ENCODE assay signal across 8 cellular contexts in genomic region chr12:116358850-116359761, GRCh38.
DNase-seq lines count a peak whose midpoint lies in the region; ATAC-seq, FAIRE-seq and TF ChIP-seq lines count a peak whose summit lies in the region.

No MANE protein-coding gene starts in this region.

- RAD21 ChIA-PET in HCT116 (lab: Charles Lee; ENCODE audit: low non-redundant PET in 1 of 2, low total read pairs in 2 of 2, uncharacterized antibody in 2 of 2, unreplicated experiment in 2 of 2), result no interaction called here

- intact Hi-C loops in HCT116 (cut with micrococcal nuclease), result no loop called here

- H3K4me1 ChIP-seq in HCT116 (ENCODE audit: control insufficient read depth in 1 of 2, insufficient read depth in 2 of 2, low read length in 2 of 2) (peaks cover 11 to 14% of the 10 kb centered on the region in 2 experiments; a peak in 3 of 4 replicates), small intestine (ENCODE audit: control insufficient read depth in 2 of 2, insufficient read depth in 1 of 2, low read depth in 1 of 2, low read length in 1 of 2) (peaks cover 4% of the 10 kb centered on the region in 2 donors)

- no peaks in the 10 kb centered on the region for H3K9me2 ChIP-seq in HCT116 (ENCODE audit: insufficient read depth)

- no peaks in the 10 kb centered on the region for H3K36me3 ChIP-seq in HCT116 (ENCODE audit: control insufficient read depth in 1 of 2, insufficient read depth in 2 of 2, low read length in 2 of 2)
- no peaks in the 10 kb centered on the region for H3K36me3 ChIP-seq in small intestine (ENCODE audit: control insufficient read depth in 2 of 2, insufficient read depth in 2 of 2, low read length in 2 of 2)

- no peaks in the 10 kb centered on the region for H3K36me3 Mint-ChIP-seq in WTC11

- H3K27me3 Mint-ChIP-seq in WTC11 (ENCODE audit: low read depth), result no peaks in the 10 kb centered on the region

- POLR2A ChIA-PET in HCT116 (lab: Charles Lee), result interaction anchor here (0.6 to 0.8 kb wide), 2 partner anchors 148 to 315 kb away, joined by 3 read pairs; no protein-coding TSS in a partner anchor
- POLR2A ChIA-PET in WTC11 (lab: Charles Lee), result interaction anchor here (0.7 kb wide), 1 partner anchor 25 kb away, joined by 3 read pairs; no protein-coding TSS in a partner anchor

- WGBS in small intestine, 3 donors, result 9 to 29% (median 10%) methylated on average over 11 of the region's 11 CpGs

- no peaks in the 10 kb centered on the region for H4K20me1 ChIP-seq in HCT116 (ENCODE audit: insufficient read depth)

- peak overlapping the region; percentile 59 for H3K4me2 ChIP-seq in HCT116 (ENCODE audit: low read length)

- no peaks in the 10 kb centered on the region for H3K79me2 ChIP-seq in HCT116 (ENCODE audit: insufficient read depth, low read length)

- H3K9ac ChIP-seq in HCT116 (ENCODE audit: low read length), result peak overlapping the region; percentile 36

- peak overlapping the region; percentile 88 for H2AFZ ChIP-seq in HCT116 (ENCODE audit: low read depth, low read length, poor library complexity, severe bottlenecking)

- H3K27ac ChIP-seq in HCT116 (ENCODE audit: low read depth, low read length), result peak overlapping the region; percentile 3; the same call in 1 of the 2 replicates
- peak overlapping the region; percentile 67 to 89 for H3K27ac ChIP-seq in small intestine (ENCODE audit: low read depth in 1 of 2, low read length in 1 of 2)

- TF ChIP-seq CTCF in HCT116 (IDR thresholded peaks at IDR 0.05 in 2 of 3, conservative IDR thresholded peaks at IDR 0.05 in 1 of 3; ENCODE audit: borderline replicate concordance in 1 of 3, insufficient read depth in 1 of 3, low read depth in 2 of 3, low read length in 2 of 3) (no peak), WTC11 (IDR thresholded peaks at IDR 0.05) (no peak), cardiac fibroblast (IDR thresholded peaks at IDR 0.05; ENCODE audit: low read depth, low read length) (no peak)

- no peaks in the 10 kb centered on the region for H3K27me3 ChIP-seq in HCT116 (ENCODE audit: insufficient read depth, low read length)
- no peaks in the 10 kb centered on the region for H3K27me3 ChIP-seq in small intestine (ENCODE audit: control insufficient read depth in 2 of 2, insufficient read depth in 2 of 2, low read length in 2 of 2)

- DNase-seq in DMS 273 (lab: John Stamatoyannopoulos, UW; ENCODE audit: unreplicated experiment) (peak; percentile 89), HCT116 (ENCODE audit: low read depth, low spot score) (peak; percentile 82), NCI-H187 treated with DMSO at 0.1 percent for 48 hours (lab: John Stamatoyannopoulos, UW) (peak; percentile 57), WTC11 (ENCODE audit: low spot score) (peak; percentile 67), cardiac fibroblast (ENCODE audit: low read depth in 2 of 2) (peak; percentile 92 to 98), inferior parietal cortex (ENCODE audit: extremely low spot score) (peak; percentile 73), small intestine (peak; percentile 88), cortex of kidney (lab: John Stamatoyannopoulos, UW) (no peak)

- H3K9me3 ChIP-seq in HCT116 (ENCODE audit: control insufficient read depth in 1 of 2, insufficient read depth in 1 of 2, low read depth in 1 of 2, low read length in 2 of 2) (no peaks in the 10 kb centered on the region), small intestine (ENCODE audit: control insufficient read depth, low read depth) (no peaks in the 10 kb centered on the region)

- TF ChIP-seq POLR2A in HCT116 (IDR thresholded peaks at IDR 0.05; ENCODE audit: borderline replicate concordance, extremely low read depth, insufficient read depth, insufficient read length), result no peak

- no peak for FAIRE-seq in small intestine (lab: Jason Lieb, UNC)

- H3K4me3 ChIP-seq in HCT116 (replicated peaks in 1 of 2; ENCODE audit: low read depth in 1 of 2, low read length in 2 of 2) (no peak overlapping the region), cardiac fibroblast (replicated peaks in 1 of 2; ENCODE audit: low read depth in 2 of 2, low read length in 2 of 2) (peak overlapping the region in 1 of 2 donors; percentile 24), small intestine (ENCODE audit: low read depth in 1 of 2, low read length in 2 of 2) (no peak overlapping the region)

- peak overlapping the region; percentile 75 for H3K27ac Mint-ChIP-seq in WTC11

- TF ChIP-seq RAD21 in HCT116 (IDR thresholded peaks at IDR 0.05; ENCODE audit: low read depth), result no peak

- H3K9me3 Mint-ChIP-seq in WTC11, result no peaks in the 10 kb centered on the region

- no TSS peak for BruUV-seq in HCT116 (replicated peaks; lab: Mats Ljungman, UMichigan)

- H3K4me1 Mint-ChIP-seq in WTC11, result peaks cover 30% of the 10 kb centered on the region

- CTCF ChIA-PET in HCT116 (lab: Charles Lee), result no interaction called here
- CTCF ChIA-PET in WTC11 (lab: Charles Lee), result interaction anchor here (0.7 to 1.3 kb wide), 4 partner anchors 21 to 147 kb away, joined by 3 to 4 read pairs (median 3); no protein-coding TSS in a partner anchor

- H3K4me3 Mint-ChIP-seq in WTC11, result peak overlapping the region; percentile 33; the same call in 1 of the 2 replicates

- ATAC-seq in HCT116, result peak; percentile 99
- peak; percentile 97 for ATAC-seq in WTC11

TF ChIP-seq in HCT116, 20 proteins besides CTCF, POLR2A, EP300 and RAD21:
- TF ChIP-seq YY1 (IDR thresholded peaks at IDR 0.05; ENCODE audit: extremely low read depth, insufficient replicate concordance, low read depth, low read length), result no peak
- TF ChIP-seq TCF7L2 (IDR thresholded peaks at IDR 0.05; ENCODE audit: borderline replicate concordance, extremely low read depth, insufficient read depth, insufficient read length), result no peak
- TF ChIP-seq SP1 (IDR thresholded peaks at IDR 0.05; ENCODE audit: low read depth), result peak; percentile 59
- TF ChIP-seq EGR1 (IDR thresholded peaks at IDR 0.05; ENCODE audit: low read depth), result peak; percentile 90

TF ChIP-seq in WTC11, 78 proteins besides CTCF, POLR2A, EP300 and RAD21:
- TF ChIP-seq ESRRA (CRISPR knock-in tag; IDR thresholded peaks at IDR 0.05; ENCODE audit: borderline replicate concordance), result peak; percentile 44; the same call in 1 of the 2 replicates
- TF ChIP-seq EMX1 (CRISPR knock-in tag; IDR thresholded peaks at IDR 0.05), result no peak
